1 cellular context compared by ENCODE assay signal in genomic region chr6:41161380-41161779, GRCh38.
TF ChIP-seq lines count a peak whose summit lies in the region.

No MANE protein-coding gene starts in this region.

TF ChIP-seq in H1, 55 proteins besides CTCF, POLR2A, EP300 and RAD21:
- no peak for TF ChIP-seq RXRA (IDR thresholded peaks at IDR 0.05; ENCODE audit: insufficient read depth, low read depth, low read length)
- TF ChIP-seq, protein P1, sequence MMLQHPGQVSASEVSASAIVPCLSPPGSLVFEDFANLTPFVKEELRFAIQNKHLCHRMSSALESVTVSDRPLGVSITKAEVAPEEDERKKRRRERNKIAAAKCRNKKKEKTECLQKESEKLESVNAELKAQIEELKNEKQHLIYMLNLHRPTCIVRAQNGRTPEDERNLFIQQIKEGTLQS (IDR thresholded peaks at IDR 0.05; ENCODE audit: insufficient read depth, low read depth, low read length): no peak
- TF ChIP-seq RNF2 (IDR thresholded peaks at IDR 0.05; ENCODE audit: borderline replicate concordance, low read depth, low read length, missing control alignments, poor library complexity, severe bottlenecking): no peak
- TF ChIP-seq BRCA1 (IDR thresholded peaks at IDR 0.05; ENCODE audit: low read depth, low read length): no peak
TF ChIP-seq in H1: peak in this region for 0.
